Comparison of ENCODE assay signal across 19 cellular contexts in genomic region chr5:123428521-123429220, GRCh38. TPM values are rescaled to one million over a fixed set of nuclear protein-coding genes. Genes with fewer than 3 reads are reported as not detected.
DNase-seq lines count a peak whose midpoint lies in the region; ATAC-seq, FAIRE-seq and TF ChIP-seq lines count a peak whose summit lies in the region.
"Had no signal": no experiment of that assay in that cellular context is flagged by ENCODE, and none has a peak within 500 bp of the region (broad histone marks: within the 10 kb centered on the region; RNA-seq: fewer than 3 reads in every experiment).

No MANE protein-coding gene starts in this region.

- H3K4me1 Mint-ChIP-seq in CD14-positive monocyte (peaks cover 47% of the 10 kb centered on the region), GM23338 (peaks cover 14% of the 10 kb centered on the region)

- TF ChIP-seq POLR2A in adrenal gland (IDR thresholded peaks at IDR 0.05), result no peak

- H3K23ac ChIP-seq in mesenchymal stem cell (ENCODE audit: low read length in 2 of 2), result no peak overlapping the region

- H3K79me2 ChIP-seq in GM23338 (replicated peaks; ENCODE audit: insufficient read depth), result no peaks in the 10 kb centered on the region

- H3K4me2 ChIP-seq in GM23338 (no peak overlapping the region), mesenchymal stem cell (ENCODE audit: low read length, poor library complexity, severe bottlenecking) (no peak overlapping the region)

- peak overlapping the region; percentile 85 to 97 (median 93) for H3K27ac Mint-ChIP-seq in CD14-positive monocyte
- H3K27ac Mint-ChIP-seq in GM23338, result no peak overlapping the region
- H3K27ac Mint-ChIP-seq: activated T-helper 2 cell treated with anti-CD3 and anti-CD28 coated beads, Interferon-gamma antibody, Interleukin-2, Interleukin-4, amounts not matched to agents 10 μg/mL and 5 μg/mL and 100 μg/mL, durations not matched to agents 14 hours and 24 hours and 36 hours; stimulated activated effector memory CD8-positive, alpha-beta T cell treated with anti-CD3 and anti-CD28 coated beads, Interleukin-12 subunit alpha, Interleukin-12 subunit beta, amount 100 ng/mL, for 72 hours; T-cell had no signal

- DNase-seq in CD14-positive monocyte (ENCODE audit: low spot score), result no peak
- DNase-seq in GM23338 (ENCODE audit: low spot score), result no peak
- peak; percentile 42 for DNase-seq in bronchial epithelial cell (ENCODE audit: low read depth)
- no peak for DNase-seq in mesenchymal stem cell
- DNase-seq in mucosa of gallbladder (ENCODE audit: low spot score), result no peak
- no peak for DNase-seq in Ammon's horn (ENCODE audit: low spot score)
- no peak for DNase-seq in adrenal gland
- DNase-seq: GOT3; Kasumi-1; NCI-H1105 treated with DMSO at 0.1 percent for 48 hours; stimulated activated CD4-positive, alpha-beta T cell treated with anti-CD3 and anti-CD28 coated beads, Interleukin-12 subunit alpha, Interleukin-12 subunit beta, amount 100 ng/mL, for 4 hours; T-cell; transverse colon; WERI-Rb-1 had no signal

- WGBS in mesenchymal stem cell, result 96% methylated on average over 3 of the region's 3 CpGs
- 91 to 92% (median 92%) methylated on average over 3 of the region's 3 CpGs for WGBS in adrenal gland, 4 donors

- no peaks in the 10 kb centered on the region for H3K36me3 ChIP-seq in GM23338 (ENCODE audit: insufficient read depth)
- no peaks in the 10 kb centered on the region for H3K36me3 ChIP-seq in bronchial epithelial cell (ENCODE audit: control insufficient read depth, insufficient read depth, low read length)
- H3K36me3 ChIP-seq in mesenchymal stem cell (ENCODE audit: control insufficient read depth in 1 of 2, insufficient read depth in 2 of 2, low read depth in 1 of 2, low read length in 2 of 2), result no peaks in the 10 kb centered on the region
- H3K36me3 ChIP-seq in adrenal gland (replicated peaks in 1 of 2), result no peaks in the 10 kb centered on the region
- H3K36me3 ChIP-seq: transverse colon, WERI-Rb-1 had no signal

- H2BK5ac ChIP-seq in mesenchymal stem cell (ENCODE audit: low read depth, low read length, poor library complexity, severe bottlenecking), result no peak overlapping the region

- peak overlapping the region; percentile 71 for H3K9ac ChIP-seq in mesenchymal stem cell (ENCODE audit: low read length)

- H3K4me1 ChIP-seq in GM23338 (ENCODE audit: insufficient read depth) (no peaks in the 10 kb centered on the region), mesenchymal stem cell (ENCODE audit: control insufficient read depth, insufficient read depth, low read depth, low read length) (no peaks in the 10 kb centered on the region), adrenal gland (replicated peaks in 1 of 2) (peaks cover 4 to 5% of the 10 kb centered on the region in 2 donors)

- H3K9me3 ChIP-seq in mesenchymal stem cell (ENCODE audit: control insufficient read depth, low read length) (no peaks in the 10 kb centered on the region), adrenal gland (replicated peaks in 1 of 3) (no peaks in the 10 kb centered on the region)
- H3K9me3 ChIP-seq: transverse colon had no signal

- no peaks in the 10 kb centered on the region for H3K27me3 ChIP-seq in GM23338 (ENCODE audit: insufficient read depth)
- H3K27me3 ChIP-seq in bronchial epithelial cell (ENCODE audit: control insufficient read depth, insufficient read depth, low read length), result no peaks in the 10 kb centered on the region
- no peaks in the 10 kb centered on the region for H3K27me3 ChIP-seq in mesenchymal stem cell (ENCODE audit: control insufficient read depth in 1 of 2, insufficient read depth in 1 of 2, low read length in 2 of 2)
- no peaks in the 10 kb centered on the region for H3K27me3 ChIP-seq in adrenal gland
- H3K27me3 ChIP-seq: transverse colon had no signal

- H2BK15ac ChIP-seq in mesenchymal stem cell (ENCODE audit: low read depth, poor library complexity, severe bottlenecking), result no peak overlapping the region

- no peak overlapping the region for H2AK5ac ChIP-seq in mesenchymal stem cell (ENCODE audit: low read length, severe bottlenecking)

- H3K79me1 ChIP-seq in mesenchymal stem cell (replicated peaks; ENCODE audit: low read length, poor library complexity, severe bottlenecking), result no peaks in the 10 kb centered on the region

- ATAC-seq in GM23338 (no peak), GM18861 (IDR thresholded peaks at IDR 0.05; ENCODE audit: unreplicated experiment) (no peak)
- ATAC-seq: stimulated activated effector memory CD8-positive, alpha-beta T cell treated with anti-CD3 and anti-CD28 coated beads, Interleukin-12 subunit alpha, Interleukin-12 subunit beta, amount 100 ng/mL, for 72 hours; T-cell had no signal

- no peak overlapping the region for H2BK120ac ChIP-seq in mesenchymal stem cell (ENCODE audit: low read depth, low read length)

- TF ChIP-seq CTCF in CD14-positive monocyte (IDR thresholded peaks at IDR 0.05), result no peak
- TF ChIP-seq CTCF in GM23338 (conservative IDR thresholded peaks at IDR 0.05; ENCODE audit: low read depth in 2 of 2), result no peak
- no peak for TF ChIP-seq CTCF in bronchial epithelial cell (IDR thresholded peaks at IDR 0.05; ENCODE audit: insufficient read depth, low read length, severe bottlenecking)
- no peak for TF ChIP-seq CTCF in adrenal gland (IDR thresholded peaks at IDR 0.05)

- H3K18ac ChIP-seq in mesenchymal stem cell (ENCODE audit: low read depth in 1 of 2, low read length in 2 of 2), result no peak overlapping the region

- peaks cover 2 to 3% of the 10 kb centered on the region in 2 donors for H3K36me3 Mint-ChIP-seq in CD14-positive monocyte
- H3K36me3 Mint-ChIP-seq in GM23338 (ENCODE audit: low read depth), result no peaks in the 10 kb centered on the region
- H3K36me3 Mint-ChIP-seq: T-cell had no signal

- no peak for FAIRE-seq in bronchial epithelial cell (lab: Jason Lieb, UNC)
- FAIRE-seq: endothelial cell of umbilical vein had no signal

- H3K4ac ChIP-seq in mesenchymal stem cell (ENCODE audit: low read depth in 1 of 2, low read length in 2 of 2), result no peak overlapping the region

- no peaks in the 10 kb centered on the region for H3K9me2 ChIP-seq in GM23338 (ENCODE audit: insufficient read depth)

- no peaks in the 10 kb centered on the region for H3F3A ChIP-seq in GM23338 (replicated peaks; ENCODE audit: low read depth)

- H3K4me3 ChIP-seq in GM23338 (no peak overlapping the region), bronchial epithelial cell (ENCODE audit: low read depth, low read length) (no peak overlapping the region), mesenchymal stem cell (ENCODE audit: insufficient read depth in 1 of 2, low read depth in 1 of 2, low read length in 2 of 2) (no peak overlapping the region), adrenal gland (no peak overlapping the region)
- H3K4me3 ChIP-seq: coronary artery, transverse colon had no signal

- no peak overlapping the region for H4K91ac ChIP-seq in mesenchymal stem cell (ENCODE audit: low read length)

- H3K4me3 Mint-ChIP-seq in CD14-positive monocyte (no peak overlapping the region), GM23338 (no peak overlapping the region)
- H3K4me3 Mint-ChIP-seq: stimulated activated effector memory CD8-positive, alpha-beta T cell treated with anti-CD3 and anti-CD28 coated beads, Interleukin-12 subunit alpha, Interleukin-12 subunit beta, amount 100 ng/mL, for 72 hours; T-cell had no signal

- H4K8ac ChIP-seq in mesenchymal stem cell (ENCODE audit: low read length), result no peak overlapping the region

- no peaks in the 10 kb centered on the region for H4K20me1 ChIP-seq in GM23338 (replicated peaks; ENCODE audit: insufficient read depth)

- H3K9me3 Mint-ChIP-seq in CD14-positive monocyte (peaks cover 0 to 5% (median 0%) of the 10 kb centered on the region in 7 donors), GM23338 (no peaks in the 10 kb centered on the region; the same call in 2 of the 3 replicates)
- H3K9me3 Mint-ChIP-seq: activated T-helper 2 cell treated with anti-CD3 and anti-CD28 coated beads, Interferon-gamma antibody, Interleukin-2, Interleukin-4, amounts not matched to agents 10 μg/mL and 5 μg/mL and 100 μg/mL, durations not matched to agents 14 hours and 24 hours and 36 hours; stimulated activated effector memory CD8-positive, alpha-beta T cell treated with anti-CD3 and anti-CD28 coated beads, Interleukin-12 subunit alpha, Interleukin-12 subunit beta, amount 100 ng/mL, for 72 hours; T-cell had no signal

- H3K27me3 Mint-ChIP-seq in CD14-positive monocyte (ENCODE audit: low read depth in 3 of 3), result no peaks in the 10 kb centered on the region
- peaks cover 2% of the 10 kb centered on the region for H3K27me3 Mint-ChIP-seq in GM23338 (ENCODE audit: insufficient read depth, low read depth, poor library complexity)

- intact Hi-C loops in CD14-positive monocyte (cut with micrococcal nuclease), result loop anchor here in 1 of 2 donors (5.0 kb wide), 1 partner anchor 84 kb away; the partner anchor contains the start of gene CSNK1G3
- intact Hi-C loops in adrenal gland (cut with DNase I), result loop anchor here (10.0 kb wide), 2 partner anchors 76 to 186 kb away; no protein-coding TSS in a partner anchor

- H3K14ac ChIP-seq in mesenchymal stem cell (ENCODE audit: low read length in 2 of 2), result no peak overlapping the region

- no peak overlapping the region for H3K27ac ChIP-seq in GM23338 (ENCODE audit: low read depth)
- no peak overlapping the region for H3K27ac ChIP-seq in mesenchymal stem cell (ENCODE audit: low read length, poor library complexity, severe bottlenecking)
- no peak overlapping the region for H3K27ac ChIP-seq in adrenal gland
- H3K27ac ChIP-seq: coronary artery, transverse colon, WERI-Rb-1 had no signal

- H2BK12ac ChIP-seq in mesenchymal stem cell (ENCODE audit: low read length in 2 of 2), result no peak overlapping the region

- peak overlapping the region; percentile 24; the same call in 1 of the 2 replicates for H2AFZ ChIP-seq in GM23338
- H2AFZ ChIP-seq in mesenchymal stem cell (ENCODE audit: low read depth, low read length), result no peak overlapping the region

TF ChIP-seq in GM23338, 12 proteins besides CTCF, POLR2A, EP300 and RAD21 (continues in another document):
- TF ChIP-seq JUNB (IDR thresholded peaks at IDR 0.05; ENCODE audit: unreplicated experiment) (no peak), ETS1 (IDR thresholded peaks at IDR 0.05) (no peak)

RNA-seq across cellular contexts. Expression of gene CEP120, which starts 5.5 kb away (rescaled TPM):
- polyA plus RNA-seq in CD14-positive monocyte (1 to 10 TPM; 6.6 to 7.2 TPM), GM23338 (2016; fragmentation: Nextera tagmentation; extraction: Ambion mirVana) (2.9 and 4.9 TPM in 2 replicates), adrenal gland (10 to 100 TPM in 1 of 3 donors, 1 to 10 TPM in 2; 4.2 to 20.5 (median 8.4) TPM)
- 13.9 and 16.3 TPM in 2 replicates for total RNA-seq in GM23338 (2014; rRNA removed; shearing (Covaris generic))
- total RNA-seq in bronchial epithelial cell (13.8 and 15.0 TPM in 2 replicates), mucosa of gallbladder (19.5 TPM), adrenal gland (10 to 100 TPM; 13.5 to 28.5 (median 19.6) TPM)
- polyA plus RNA-seq in mesenchymal stem cell (2013, experiment 1 of 2), result 8.5 TPM
- polyA plus RNA-seq in mesenchymal stem cell (2013, experiment 2 of 2), result 8.6 TPM
